18 cellular contexts compared by ENCODE assay signal in genomic region chr1:21097744-21098143, GRCh38.
DNase-seq lines count a peak whose midpoint lies in the region; ATAC-seq, FAIRE-seq and TF ChIP-seq lines count a peak whose summit lies in the region.
"Had no signal": no experiment of that assay in that cellular context is flagged by ENCODE, and none has a peak within 500 bp of the region (broad histone marks: within the 10 kb centered on the region; RNA-seq: fewer than 3 reads in every experiment).

No MANE protein-coding gene starts in this region.

- WGBS in sigmoid colon, 2 donors, result 76 to 87% methylated on average over 1 of the region's 1 CpG

- H4K20me1 ChIP-seq in endothelial cell of umbilical vein (replicated peaks; ENCODE audit: control insufficient read depth, extremely low read depth, insufficient read depth, low read length), result no peaks in the 10 kb centered on the region

- POLR2A ChIA-PET in endothelial cell of umbilical vein (lab: Charles Lee) (no interaction called here), WTC11 (lab: Charles Lee) (interaction anchor here (0.6 kb wide), 1 partner anchor 386 kb away, joined by 3 read pairs; no protein-coding TSS in a partner anchor)

- peaks cover 2% of the 10 kb centered on the region for H3K4me1 Mint-ChIP-seq in T-helper 17 cell
- peaks cover 41% of the 10 kb centered on the region for H3K4me1 Mint-ChIP-seq in dendritic cell treated with granulocyte-macrophage colony-stimulating factor and Interleukin-4, amounts not matched to agents 40 ng/mL and 50 ng/mL, for 4 days (ENCODE audit: low read depth)
- peaks cover 6% of the 10 kb centered on the region for H3K4me1 Mint-ChIP-seq in nephron progenitor cell
- H3K4me1 Mint-ChIP-seq in WTC11, result peaks cover 17% of the 10 kb centered on the region

- ATAC-seq in T-helper 17 cell, result no peak
- no peak for ATAC-seq in WTC11

- no peak overlapping the region for H3K4me3 Mint-ChIP-seq in T-helper 17 cell
- H3K4me3 Mint-ChIP-seq in dendritic cell treated with granulocyte-macrophage colony-stimulating factor and Interleukin-4, amounts not matched to agents 40 ng/mL and 50 ng/mL, for 4 days, result no peak overlapping the region
- H3K4me3 Mint-ChIP-seq in nephron progenitor cell, result no peak overlapping the region
- no peak overlapping the region for H3K4me3 Mint-ChIP-seq in WTC11
- H3K4me3 Mint-ChIP-seq: CD4-positive, alpha-beta T cell had no signal

- no peaks in the 10 kb centered on the region for H3K27me3 Mint-ChIP-seq in T-helper 17 cell
- H3K27me3 Mint-ChIP-seq in dendritic cell treated with granulocyte-macrophage colony-stimulating factor and Interleukin-4, amounts not matched to agents 40 ng/mL and 50 ng/mL, for 4 days, result no peaks in the 10 kb centered on the region
- H3K27me3 Mint-ChIP-seq in nephron progenitor cell (ENCODE audit: low read depth, poor library complexity), result no peaks in the 10 kb centered on the region
- H3K27me3 Mint-ChIP-seq in WTC11 (ENCODE audit: low read depth), result no peaks in the 10 kb centered on the region
- H3K27me3 Mint-ChIP-seq: CD4-positive, alpha-beta T cell had no signal

- H3K36me3 Mint-ChIP-seq in T-helper 17 cell (ENCODE audit: low read depth) (peaks cover 2% of the 10 kb centered on the region), nephron progenitor cell (ENCODE audit: low read depth) (peaks cover 76% of the 10 kb centered on the region), WTC11 (peaks cover 37% of the 10 kb centered on the region)
- peaks cover 37% of the 10 kb centered on the region for H3K36me3 Mint-ChIP-seq in dendritic cell treated with granulocyte-macrophage colony-stimulating factor and Interleukin-4, amounts not matched to agents 40 ng/mL and 50 ng/mL, for 4 days (ENCODE audit: low read depth)

- no peak overlapping the region for H3K9ac ChIP-seq in endothelial cell of umbilical vein (replicated peaks; ENCODE audit: extremely low read depth, insufficient read depth, low read length)
- H3K9ac ChIP-seq: GM23248 had no signal

- peak; percentile 4 for FAIRE-seq in endothelial cell of umbilical vein (lab: Jason Lieb, UNC)
- FAIRE-seq: A204.1, D721Med, G401.6 had no signal

- H3K27me3 ChIP-seq in endothelial cell of umbilical vein (ENCODE audit: control insufficient read depth in 2 of 2, insufficient read depth in 2 of 2, low read length in 2 of 2), result no peaks in the 10 kb centered on the region
- H3K27me3 ChIP-seq in sigmoid colon, result no peaks in the 10 kb centered on the region
- no peaks in the 10 kb centered on the region for H3K27me3 ChIP-seq in dorsolateral prefrontal cortex
- H3K27me3 ChIP-seq: BE2C had no signal

- TF ChIP-seq POLR2A in endothelial cell of umbilical vein (IDR thresholded peaks at IDR 0.05; ENCODE audit: low read depth, low read length) (no peak), sigmoid colon (IDR thresholded peaks at IDR 0.05) (no peak)

- no peak for TF ChIP-seq EP300 in sigmoid colon (IDR thresholded peaks at IDR 0.05)

- H3K27ac ChIP-seq in endothelial cell of umbilical vein (ENCODE audit: insufficient read depth, low read depth, low read length) (peak overlapping the region; percentile 52), sigmoid colon (no peak overlapping the region), dorsolateral prefrontal cortex (peak overlapping the region in 2 of 59 donors; percentile 6 to 46)
- H3K27ac ChIP-seq: C4-2B, GM23248 had no signal

- BruUV-seq in endothelial cell of umbilical vein (replicated peaks; lab: Mats Ljungman, UMichigan), result no TSS peak

- H3K79me2 ChIP-seq in endothelial cell of umbilical vein (ENCODE audit: control insufficient read depth, insufficient read depth, low read length), result peaks cover 34% of the 10 kb centered on the region

- dilution Hi-C loops in endothelial cell of umbilical vein (cut with MboI; ENCODE audit: extremely low pct_ligation_motif_present, low sequenced_read_pairs), result no loop called here

- peak overlapping the region; percentile 11 for H3K27ac Mint-ChIP-seq in T-helper 17 cell
- peak overlapping the region; percentile 71 for H3K27ac Mint-ChIP-seq in dendritic cell treated with granulocyte-macrophage colony-stimulating factor and Interleukin-4, amounts not matched to agents 40 ng/mL and 50 ng/mL, for 4 days
- H3K27ac Mint-ChIP-seq in nephron progenitor cell, result peak overlapping the region; percentile 57
- no peak overlapping the region for H3K27ac Mint-ChIP-seq in WTC11
- H3K27ac Mint-ChIP-seq: CD4-positive, alpha-beta T cell had no signal

- intact Hi-C loops in dendritic cell treated with granulocyte-macrophage colony-stimulating factor and Interleukin-4, amounts not matched to agents 40 ng/mL and 50 ng/mL, for 4 days (cut with micrococcal nuclease), result no loop called here
- intact Hi-C loops in endothelial cell of umbilical vein (cut with micrococcal nuclease) (no loop called here), sigmoid colon (cut with DNase I) (no loop called here), dorsolateral prefrontal cortex (cut with DNase I) (no loop called here)

- no peaks in the 10 kb centered on the region for H3K9me3 Mint-ChIP-seq in dendritic cell treated with granulocyte-macrophage colony-stimulating factor and Interleukin-4, amounts not matched to agents 40 ng/mL and 50 ng/mL, for 4 days
- peaks cover 29% of the 10 kb centered on the region for H3K9me3 Mint-ChIP-seq in nephron progenitor cell
- peaks cover 14% of the 10 kb centered on the region for H3K9me3 Mint-ChIP-seq in WTC11
- H3K9me3 Mint-ChIP-seq: CD4-positive, alpha-beta T cell had no signal

- no peak overlapping the region for H3K4me3 ChIP-seq in endothelial cell of umbilical vein (replicated peaks in 1 of 3; ENCODE audit: insufficient read depth in 1 of 3, low read depth in 1 of 3, low read length in 3 of 3)
- H3K4me3 ChIP-seq in sigmoid colon, result no peak overlapping the region
- H3K4me3 ChIP-seq in dorsolateral prefrontal cortex, result no peak overlapping the region
- H3K4me3 ChIP-seq: GM23248, HAP-1 had no signal

- DNase-seq in T-helper 17 cell (no peak), endothelial cell of umbilical vein (ENCODE audit: low read depth, low spot score) (peak; percentile 81), nephron progenitor cell (no peak), WTC11 (ENCODE audit: low spot score) (no peak), sigmoid colon (no peak), dorsolateral prefrontal cortex (no peak)
- DNase-seq in activated CD8-positive, alpha-beta memory T cell treated with anti-CD3 and anti-CD28 coated beads, Interleukin-2, amount 50 U/mL, for 4 hours, result no peak
- DNase-seq: ACHN; BE2C; Caco-2; CD4-positive, alpha-beta T cell; GM23248 had no signal

- H3K9me1 ChIP-seq in endothelial cell of umbilical vein (replicated peaks; ENCODE audit: control insufficient read depth, extremely low read depth, insufficient read depth, low read length), result no peaks in the 10 kb centered on the region

- H3K9me3 ChIP-seq in T-helper 17 cell (ENCODE audit: control insufficient read depth, low read length, poor library complexity, severe bottlenecking) (no peaks in the 10 kb centered on the region), endothelial cell of umbilical vein (replicated peaks; ENCODE audit: control insufficient read depth, insufficient read depth, low read length) (no peaks in the 10 kb centered on the region), sigmoid colon (no peaks in the 10 kb centered on the region)
- H3K9me3 ChIP-seq: BE2C, Caco-2, HAP-1 had no signal

- CTCF ChIA-PET in endothelial cell of umbilical vein (lab: Charles Lee), result no interaction called here
- CTCF ChIA-PET in WTC11 (lab: Charles Lee), result no interaction called here

- no peak overlapping the region for H2AFZ ChIP-seq in endothelial cell of umbilical vein (ENCODE audit: low read depth, low read length)
- H2AFZ ChIP-seq: GM23248 had no signal

- H3K4me2 ChIP-seq in endothelial cell of umbilical vein (ENCODE audit: insufficient read depth, low read length), result no peak overlapping the region

- TF ChIP-seq CTCF in endothelial cell of umbilical vein (IDR thresholded peaks at IDR 0.05; ENCODE audit: extremely low read depth in 1 of 2, insufficient read depth in 1 of 2, low read depth in 1 of 2, low read length in 2 of 2) (no peak), nephron progenitor cell (IDR thresholded peaks at IDR 0.05) (no peak), WTC11 (IDR thresholded peaks at IDR 0.05) (no peak), sigmoid colon (IDR thresholded peaks at IDR 0.05) (no peak), dorsolateral prefrontal cortex (IDR thresholded peaks at IDR 0.05 in 54 of 56, conservative IDR thresholded peaks at IDR 0.05 in 2 of 56; ENCODE audit: low read depth in 1 of 56, partially characterized antibody in 56 of 56) (no peak)

- H3K4me1 ChIP-seq in endothelial cell of umbilical vein (ENCODE audit: control insufficient read depth, extremely low read depth, insufficient read depth, low read length) (peaks cover 30% of the 10 kb centered on the region), sigmoid colon (no peaks in the 10 kb centered on the region)
- H3K4me1 ChIP-seq: BE2C had no signal

- H3K36me3 ChIP-seq in endothelial cell of umbilical vein (ENCODE audit: control insufficient read depth in 2 of 2, extremely low read depth in 1 of 2, insufficient read depth in 2 of 2, low read length in 2 of 2) (no peaks in the 10 kb centered on the region), sigmoid colon (no peaks in the 10 kb centered on the region)
- H3K36me3 ChIP-seq: BE2C had no signal

TF ChIP-seq in endothelial cell of umbilical vein, 7 proteins besides CTCF, POLR2A, EP300 and RAD21:
- TF ChIP-seq POLR2AphosphoS5 (IDR thresholded peaks at IDR 0.05; ENCODE audit: insufficient read depth, low read depth, low read length) (no peak), GATA2 (IDR thresholded peaks at IDR 0.05; ENCODE audit: insufficient read depth, insufficient read length, low read depth, low read length) (peak; percentile 46)

TF ChIP-seq in WTC11, 78 proteins besides CTCF, POLR2A, EP300 and RAD21 (continues in another document):
- TF ChIP-seq ZBTB21 (CRISPR knock-in tag; IDR thresholded peaks at IDR 0.05; ENCODE audit: borderline replicate concordance) (no peak), USF1 (CRISPR knock-in tag; IDR thresholded peaks at IDR 0.05) (no peak)
